1 cellular context compared by ENCODE assay signal in the genomic region with DNA sequence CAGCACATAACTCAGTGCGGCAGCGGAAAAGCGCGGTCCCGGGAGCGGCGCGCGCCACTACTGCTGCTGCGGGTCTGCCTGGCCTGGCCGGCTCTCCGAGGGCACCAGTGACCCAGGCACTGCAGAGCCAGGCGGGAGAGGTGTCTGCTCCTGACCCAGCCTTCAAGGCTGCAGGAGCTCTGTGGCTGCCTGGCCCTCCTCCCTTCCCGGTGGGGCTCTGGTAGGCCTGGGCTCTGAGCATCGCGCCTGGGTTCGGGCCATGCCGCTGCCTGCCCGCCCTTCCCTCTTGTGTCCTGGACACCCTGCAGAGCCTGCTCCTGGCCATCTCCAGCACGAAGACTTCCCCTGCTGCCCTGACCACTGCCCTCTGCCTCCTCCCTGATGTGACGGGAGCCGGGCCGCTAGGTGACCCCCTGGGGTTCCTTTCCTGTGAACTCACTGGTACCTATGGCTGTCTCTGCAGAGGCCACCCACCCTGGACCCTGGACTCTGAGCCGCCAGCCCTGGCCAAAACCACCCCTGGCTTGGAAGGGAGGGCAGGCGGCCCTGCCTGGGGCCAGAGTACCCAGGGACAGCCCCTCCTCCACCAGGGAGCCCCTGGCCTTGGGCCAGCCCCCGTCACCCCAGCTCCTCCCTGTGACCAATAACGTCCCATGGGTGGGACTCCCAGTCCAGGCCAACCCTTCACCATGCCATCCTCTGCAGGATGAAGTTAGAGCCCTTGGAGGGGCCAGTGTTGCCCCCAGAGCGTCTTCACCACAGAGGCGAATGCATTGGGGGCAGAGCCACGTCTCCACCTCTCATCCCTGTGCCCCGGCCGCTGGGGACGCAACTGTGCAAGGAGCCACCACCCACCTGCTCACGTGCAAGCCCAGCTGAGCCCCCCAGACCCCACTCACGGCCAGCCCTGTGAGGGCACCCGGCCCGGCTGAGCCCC.
A peak's percentile ranks its signal among the peaks of the same experiment; 100 is the strongest.
TF ChIP-seq lines count a peak whose summit lies in the region.

No MANE protein-coding gene starts in this region.

TF ChIP-seq in HepG2, 621 proteins besides CTCF, POLR2A, EP300 and RAD21 (continued from another document and continues in another):
- TF ChIP-seq RFXANK (CRISPR knock-in tag; IDR thresholded peaks at IDR 0.05): no peak
- TF ChIP-seq RBFOX2 (IDR thresholded peaks at IDR 0.05; ENCODE audit: low read depth, low read length): peak; percentile 77
- TF ChIP-seq, protein P1, sequence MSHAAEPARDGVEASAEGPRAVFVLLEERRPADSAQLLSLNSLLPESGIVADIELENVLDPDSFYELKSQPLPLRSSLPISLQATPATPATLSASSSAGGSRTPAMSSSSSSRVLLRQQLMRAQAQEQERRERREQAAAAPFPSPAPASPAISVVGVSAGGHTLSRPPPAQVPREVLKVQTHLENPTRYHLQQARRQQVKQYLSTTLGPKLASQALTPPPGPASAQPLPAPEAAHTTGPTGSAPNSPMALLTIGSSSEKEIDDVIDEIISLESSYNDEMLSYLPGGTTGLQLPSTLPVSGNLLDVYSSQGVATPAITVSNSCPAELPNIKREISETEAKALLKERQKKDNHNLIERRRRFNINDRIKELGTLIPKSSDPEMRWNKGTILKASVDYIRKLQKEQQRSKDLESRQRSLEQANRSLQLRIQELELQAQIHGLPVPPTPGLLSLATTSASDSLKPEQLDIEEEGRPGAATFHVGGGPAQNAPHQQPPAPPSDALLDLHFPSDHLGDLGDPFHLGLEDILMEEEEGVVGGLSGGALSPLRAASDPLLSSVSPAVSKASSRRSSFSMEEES (CRISPR knock-in tag; IDR thresholded peaks at IDR 0.05): no peak
- peak; percentile 71 for TF ChIP-seq IRF2 (CRISPR knock-in tag; IDR thresholded peaks at IDR 0.05)
- no peak for TF ChIP-seq SP140L (CRISPR knock-in tag; IDR thresholded peaks at IDR 0.05; ENCODE audit: borderline replicate concordance)
- 0 out of 2 replicates have a peak, but pooled peaks have one; percentile 32 for TF ChIP-seq KAT7 (CRISPR knock-in tag; IDR thresholded peaks at IDR 0.05; ENCODE audit: borderline replicate concordance)
- peak; percentile 32; the same call in 1 of the 2 replicates for TF ChIP-seq PHF20 (CRISPR knock-in tag; IDR thresholded peaks at IDR 0.05)
- TF ChIP-seq ZNF766 (CRISPR knock-in tag; IDR thresholded peaks at IDR 0.05; ENCODE audit: borderline replicate concordance): 0 out of 2 replicates have a peak, but pooled peaks have one; percentile 36
- no peak; the same call in none of the 2 replicates for TF ChIP-seq ZFP1 (CRISPR knock-in tag; IDR thresholded peaks at IDR 0.05)
- TF ChIP-seq, protein P2, sequence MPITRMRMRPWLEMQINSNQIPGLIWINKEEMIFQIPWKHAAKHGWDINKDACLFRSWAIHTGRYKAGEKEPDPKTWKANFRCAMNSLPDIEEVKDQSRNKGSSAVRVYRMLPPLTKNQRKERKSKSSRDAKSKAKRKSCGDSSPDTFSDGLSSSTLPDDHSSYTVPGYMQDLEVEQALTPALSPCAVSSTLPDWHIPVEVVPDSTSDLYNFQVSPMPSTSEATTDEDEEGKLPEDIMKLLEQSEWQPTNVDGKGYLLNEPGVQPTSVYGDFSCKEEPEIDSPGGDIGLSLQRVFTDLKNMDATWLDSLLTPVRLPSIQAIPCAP (CRISPR knock-in tag; IDR thresholded peaks at IDR 0.05; ENCODE audit: low read depth): no peak
- no peak; the same call in 1 of the 2 replicates for TF ChIP-seq HOXA5 (CRISPR knock-in tag; IDR thresholded peaks at IDR 0.05)
- TF ChIP-seq, protein P3, sequence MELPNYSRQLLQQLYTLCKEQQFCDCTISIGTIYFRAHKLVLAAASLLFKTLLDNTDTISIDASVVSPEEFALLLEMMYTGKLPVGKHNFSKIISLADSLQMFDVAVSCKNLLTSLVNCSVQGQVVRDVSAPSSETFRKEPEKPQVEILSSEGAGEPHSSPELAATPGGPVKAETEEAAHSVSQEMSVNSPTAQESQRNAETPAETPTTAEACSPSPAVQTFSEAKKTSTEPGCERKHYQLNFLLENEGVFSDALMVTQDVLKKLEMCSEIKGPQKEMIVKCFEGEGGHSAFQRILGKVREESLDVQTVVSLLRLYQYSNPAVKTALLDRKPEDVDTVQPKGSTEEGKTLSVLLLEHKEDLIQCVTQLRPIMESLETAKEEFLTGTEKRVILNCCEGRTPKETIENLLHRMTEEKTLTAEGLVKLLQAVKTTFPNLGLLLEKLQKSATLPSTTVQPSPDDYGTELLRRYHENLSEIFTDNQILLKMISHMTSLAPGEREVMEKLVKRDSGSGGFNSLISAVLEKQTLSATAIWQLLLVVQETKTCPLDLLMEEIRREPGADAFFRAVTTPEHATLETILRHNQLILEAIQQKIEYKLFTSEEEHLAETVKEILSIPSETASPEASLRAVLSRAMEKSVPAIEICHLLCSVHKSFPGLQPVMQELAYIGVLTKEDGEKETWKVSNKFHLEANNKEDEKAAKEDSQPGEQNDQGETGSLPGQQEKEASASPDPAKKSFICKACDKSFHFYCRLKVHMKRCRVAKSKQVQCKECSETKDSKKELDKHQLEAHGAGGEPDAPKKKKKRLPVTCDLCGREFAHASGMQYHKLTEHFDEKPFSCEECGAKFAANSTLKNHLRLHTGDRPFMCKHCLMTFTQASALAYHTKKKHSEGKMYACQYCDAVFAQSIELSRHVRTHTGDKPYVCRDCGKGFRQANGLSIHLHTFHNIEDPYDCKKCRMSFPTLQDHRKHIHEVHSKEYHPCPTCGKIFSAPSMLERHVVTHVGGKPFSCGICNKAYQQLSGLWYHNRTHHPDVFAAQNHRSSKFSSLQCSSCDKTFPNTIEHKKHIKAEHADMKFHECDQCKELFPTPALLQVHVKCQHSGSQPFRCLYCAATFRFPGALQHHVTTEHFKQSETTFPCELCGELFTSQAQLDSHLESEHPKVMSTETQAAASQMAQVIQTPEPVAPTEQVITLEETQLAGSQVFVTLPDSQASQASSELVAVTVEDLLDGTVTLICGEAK (IDR thresholded peaks at IDR 0.05): no peak
- TF ChIP-seq, protein P3 (CRISPR knock-in tag; IDR thresholded peaks at IDR 0.05): no peak; the same call in 1 of the 2 replicates
- TF ChIP-seq, protein P4, sequence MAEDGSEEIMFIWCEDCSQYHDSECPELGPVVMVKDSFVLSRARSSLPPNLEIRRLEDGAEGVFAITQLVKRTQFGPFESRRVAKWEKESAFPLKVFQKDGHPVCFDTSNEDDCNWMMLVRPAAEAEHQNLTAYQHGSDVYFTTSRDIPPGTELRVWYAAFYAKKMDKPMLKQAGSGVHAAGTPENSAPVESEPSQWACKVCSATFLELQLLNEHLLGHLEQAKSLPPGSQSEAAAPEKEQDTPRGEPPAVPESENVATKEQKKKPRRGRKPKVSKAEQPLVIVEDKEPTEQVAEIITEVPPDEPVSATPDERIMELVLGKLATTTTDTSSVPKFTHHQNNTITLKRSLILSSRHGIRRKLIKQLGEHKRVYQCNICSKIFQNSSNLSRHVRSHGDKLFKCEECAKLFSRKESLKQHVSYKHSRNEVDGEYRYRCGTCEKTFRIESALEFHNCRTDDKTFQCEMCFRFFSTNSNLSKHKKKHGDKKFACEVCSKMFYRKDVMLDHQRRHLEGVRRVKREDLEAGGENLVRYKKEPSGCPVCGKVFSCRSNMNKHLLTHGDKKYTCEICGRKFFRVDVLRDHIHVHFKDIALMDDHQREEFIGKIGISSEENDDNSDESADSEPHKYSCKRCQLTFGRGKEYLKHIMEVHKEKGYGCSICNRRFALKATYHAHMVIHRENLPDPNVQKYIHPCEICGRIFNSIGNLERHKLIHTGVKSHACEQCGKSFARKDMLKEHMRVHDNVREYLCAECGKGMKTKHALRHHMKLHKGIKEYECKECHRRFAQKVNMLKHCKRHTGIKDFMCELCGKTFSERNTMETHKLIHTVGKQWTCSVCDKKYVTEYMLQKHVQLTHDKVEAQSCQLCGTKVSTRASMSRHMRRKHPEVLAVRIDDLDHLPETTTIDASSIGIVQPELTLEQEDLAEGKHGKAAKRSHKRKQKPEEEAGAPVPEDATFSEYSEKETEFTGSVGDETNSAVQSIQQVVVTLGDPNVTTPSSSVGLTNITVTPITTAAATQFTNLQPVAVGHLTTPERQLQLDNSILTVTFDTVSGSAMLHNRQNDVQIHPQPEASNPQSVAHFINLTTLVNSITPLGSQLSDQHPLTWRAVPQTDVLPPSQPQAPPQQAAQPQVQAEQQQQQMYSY (CRISPR knock-in tag; IDR thresholded peaks at IDR 0.05): no peak
- TF ChIP-seq, protein P5, sequence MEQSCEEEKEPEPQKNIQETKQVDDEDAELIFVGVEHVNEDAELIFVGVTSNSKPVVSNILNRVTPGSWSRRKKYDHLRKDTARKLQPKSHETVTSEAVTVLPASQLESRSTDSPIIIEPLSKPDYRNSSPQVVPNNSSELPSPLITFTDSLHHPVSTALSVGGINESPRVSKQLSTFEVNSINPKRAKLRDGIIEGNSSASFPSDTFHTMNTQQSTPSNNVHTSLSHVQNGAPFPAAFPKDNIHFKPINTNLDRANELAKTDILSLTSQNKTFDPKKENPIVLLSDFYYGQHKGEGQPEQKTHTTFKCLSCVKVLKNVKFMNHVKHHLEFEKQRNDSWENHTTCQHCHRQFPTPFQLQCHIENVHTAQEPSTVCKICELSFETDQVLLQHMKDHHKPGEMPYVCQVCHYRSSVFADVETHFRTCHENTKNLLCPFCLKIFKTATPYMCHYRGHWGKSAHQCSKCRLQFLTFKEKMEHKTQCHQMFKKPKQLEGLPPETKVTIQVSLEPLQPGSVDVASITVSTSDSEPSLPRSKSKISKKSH (CRISPR knock-in tag; IDR thresholded peaks at IDR 0.05; ENCODE audit: borderline replicate concordance): peak; percentile 16
- peak; percentile 47; the same call in 1 of the 2 replicates for TF ChIP-seq ZNF839 (CRISPR knock-in tag; IDR thresholded peaks at IDR 0.05; ENCODE audit: borderline replicate concordance)
- no peak for TF ChIP-seq CBX2 (IDR thresholded peaks at IDR 0.05; ENCODE audit: low read depth, low read length)
- TF ChIP-seq CBX2 (CRISPR knock-in tag; IDR thresholded peaks at IDR 0.05; ENCODE audit: low read depth): no peak
- TF ChIP-seq CCAR2 (optimal IDR thresholded peaks at IDR 0.05; ENCODE audit: low read depth, low read length): no peak
- TF ChIP-seq ZFP37 (CRISPR knock-in tag; IDR thresholded peaks at IDR 0.05; ENCODE audit: borderline replicate concordance): no peak
- TF ChIP-seq, protein P6, sequence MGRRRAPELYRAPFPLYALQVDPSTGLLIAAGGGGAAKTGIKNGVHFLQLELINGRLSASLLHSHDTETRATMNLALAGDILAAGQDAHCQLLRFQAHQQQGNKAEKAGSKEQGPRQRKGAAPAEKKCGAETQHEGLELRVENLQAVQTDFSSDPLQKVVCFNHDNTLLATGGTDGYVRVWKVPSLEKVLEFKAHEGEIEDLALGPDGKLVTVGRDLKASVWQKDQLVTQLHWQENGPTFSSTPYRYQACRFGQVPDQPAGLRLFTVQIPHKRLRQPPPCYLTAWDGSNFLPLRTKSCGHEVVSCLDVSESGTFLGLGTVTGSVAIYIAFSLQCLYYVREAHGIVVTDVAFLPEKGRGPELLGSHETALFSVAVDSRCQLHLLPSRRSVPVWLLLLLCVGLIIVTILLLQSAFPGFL (CRISPR knock-in tag; IDR thresholded peaks at IDR 0.05): no peak
- TF ChIP-seq GZF1 (CRISPR knock-in tag; IDR thresholded peaks at IDR 0.05): no peak
- TF ChIP-seq, protein P7, sequence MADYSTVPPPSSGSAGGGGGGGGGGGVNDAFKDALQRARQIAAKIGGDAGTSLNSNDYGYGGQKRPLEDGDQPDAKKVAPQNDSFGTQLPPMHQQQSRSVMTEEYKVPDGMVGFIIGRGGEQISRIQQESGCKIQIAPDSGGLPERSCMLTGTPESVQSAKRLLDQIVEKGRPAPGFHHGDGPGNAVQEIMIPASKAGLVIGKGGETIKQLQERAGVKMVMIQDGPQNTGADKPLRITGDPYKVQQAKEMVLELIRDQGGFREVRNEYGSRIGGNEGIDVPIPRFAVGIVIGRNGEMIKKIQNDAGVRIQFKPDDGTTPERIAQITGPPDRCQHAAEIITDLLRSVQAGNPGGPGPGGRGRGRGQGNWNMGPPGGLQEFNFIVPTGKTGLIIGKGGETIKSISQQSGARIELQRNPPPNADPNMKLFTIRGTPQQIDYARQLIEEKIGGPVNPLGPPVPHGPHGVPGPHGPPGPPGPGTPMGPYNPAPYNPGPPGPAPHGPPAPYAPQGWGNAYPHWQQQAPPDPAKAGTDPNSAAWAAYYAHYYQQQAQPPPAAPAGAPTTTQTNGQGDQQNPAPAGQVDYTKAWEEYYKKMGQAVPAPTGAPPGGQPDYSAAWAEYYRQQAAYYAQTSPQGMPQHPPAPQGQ (CRISPR knock-in tag; IDR thresholded peaks at IDR 0.05; ENCODE audit: borderline replicate concordance): no peak
- TF ChIP-seq NCOR1 (IDR thresholded peaks at IDR 0.05; ENCODE audit: borderline replicate concordance, low read length): peak; percentile 62; the same call in 1 of the 2 replicates
- TF ChIP-seq MAFK (conservative IDR thresholded peaks at IDR 0.05 in 1 of 2, IDR thresholded peaks at IDR 0.05 in 1 of 2; ENCODE audit: low read length in 2 of 2): no peak
- TF ChIP-seq PCBP1 (IDR thresholded peaks at IDR 0.05; ENCODE audit: borderline replicate concordance, low read depth, low read length): no peak
- peak; percentile 85 for TF ChIP-seq AKAP8 (CRISPR knock-in tag; IDR thresholded peaks at IDR 0.05)
